In genomic region chr17:61349350-61349749, GRCh38 we compare ENCODE assay signal across 17 cellular contexts. TPM values are rescaled to one million over a fixed set of nuclear protein-coding genes. Genes with fewer than 3 reads are reported as not detected.
DNase-seq lines count a peak whose midpoint lies in the region; ATAC-seq, FAIRE-seq and TF ChIP-seq lines count a peak whose summit lies in the region.
"Had no signal": no experiment of that assay in that cellular context is flagged by ENCODE, and none has a peak within 500 bp of the region (broad histone marks: within the 10 kb centered on the region; RNA-seq: fewer than 3 reads in every experiment).

No MANE protein-coding gene starts in this region.

- H3K36me3 ChIP-seq in pancreas = no peaks in the 10 kb centered on the region
- H3K36me3 ChIP-seq: prostate gland had no signal

- CTCF ChIA-PET in A549 (lab: Yijun Ruan, JAX) = interaction anchor here (0.8 to 1.6 kb wide), 7 partner anchors 10 to 340 kb away, joined by 3 to 4 read pairs (median 3); partner anchors contain the start of gene TBX2

- ATAC-seq in A549 (no peak), pancreas (no peak), foreskin keratinocyte (no peak)
- ATAC-seq in stimulated activated naive CD8-positive, alpha-beta T cell treated with anti-CD3 and anti-CD28 coated beads, Interleukin-15, amount 100 ng/mL, for 72 hours = no peak
- ATAC-seq: Panc1; stimulated activated naive CD8-positive, alpha-beta T cell treated with anti-CD3 and anti-CD28 coated beads, Interleukin-15, Interleukin-2, amounts not matched to agents 100 U/mL and 50 U/mL, for 24 hours had no signal

- WGBS in A549 (ENCODE audit: missing lambda C conversion rate) = 77% methylated on average over 3 of the region's 3 CpGs
- 87 to 93% methylated on average over 3 of the region's 3 CpGs for WGBS in pancreas, 2 donors

- no peak overlapping the region for H3K4me2 ChIP-seq in A549
- H3K4me2 ChIP-seq: hepatocyte had no signal

- no peaks in the 10 kb centered on the region for H3K27me3 Mint-ChIP-seq in stimulated activated naive CD8-positive, alpha-beta T cell treated with anti-CD3 and anti-CD28 coated beads, Interleukin-15, amount 100 ng/mL, for 72 hours
- H3K27me3 Mint-ChIP-seq: CD8-positive, alpha-beta memory T cell had no signal

- DNase-seq in A549 (ENCODE audit: low read depth in 1 of 2, low spot score in 1 of 2) = no peak
- peak; percentile 52 for DNase-seq in ELR (ENCODE audit: low read depth)
- peak; percentile 39 for DNase-seq in OCI-M1 (lab: John Stamatoyannopoulos, UW)
- no peak for DNase-seq in fibroblast of pulmonary artery (ENCODE audit: low read depth)
- DNase-seq in stimulated activated naive CD8-positive, alpha-beta T cell treated with anti-CD3 and anti-CD28 coated beads, Interleukin-15, amount 100 ng/mL, for 72 hours = no peak
- no peak for DNase-seq in HuH-7.5 (ENCODE audit: low spot score)
- no peak for DNase-seq in pancreas
- DNase-seq in foreskin keratinocyte = no peak
- DNase-seq: activated CD8-positive, alpha-beta memory T cell treated with anti-CD3 and anti-CD28 coated beads, Interleukin-2, amount 50 U/mL, for 48 hours; CD8-positive, alpha-beta memory T cell; mesendoderm; stimulated activated CD4-positive, alpha-beta T cell treated with anti-CD3 and anti-CD28 coated beads, Interleukin-4, amount 100 ng/mL, for 1 hour; stimulated activated naive CD8-positive, alpha-beta T cell treated with anti-CD3 and anti-CD28 coated beads, Interleukin-15, Interleukin-2, amounts not matched to agents 100 U/mL and 50 U/mL, for 24 hours; T-helper 9 cell had no signal

- POLR2A ChIA-PET in A549 (lab: Yijun Ruan, JAX) = no interaction called here

- H3K27me3 ChIP-seq in pancreas (no peaks in the 10 kb centered on the region), foreskin keratinocyte (no peaks in the 10 kb centered on the region)
- H3K27me3 ChIP-seq: hepatocyte had no signal

- no peak overlapping the region for H3K4me3 ChIP-seq in A549
- H3K4me3 ChIP-seq in fibroblast of pulmonary artery (replicated peaks; ENCODE audit: low read depth, low read length) = no peak overlapping the region
- H3K4me3 ChIP-seq in pancreas = no peak overlapping the region
- H3K4me3 ChIP-seq: hepatocyte, prostate gland had no signal

- TF ChIP-seq RAD21 in A549 (conservative IDR thresholded peaks at IDR 0.05 in 1 of 2, IDR thresholded peaks at IDR 0.05 in 1 of 2) = peak in 1 of 2 experiments; percentile 54; a peak in 3 of 5 replicates

- TF ChIP-seq CTCF in A549 (IDR thresholded peaks at IDR 0.05) = peak; percentile 23; the same call in 1 of the 3 replicates
- TF ChIP-seq CTCF in fibroblast of pulmonary artery (IDR thresholded peaks at IDR 0.05; ENCODE audit: low read length, missing control alignments) = peak; percentile 32
- no peak for TF ChIP-seq CTCF in pancreas (IDR thresholded peaks at IDR 0.05)
- no peak for TF ChIP-seq CTCF in foreskin keratinocyte (conservative IDR thresholded peaks at IDR 0.05)

- no peaks in the 10 kb centered on the region for H3K9me3 ChIP-seq in A549
- H3K9me3 ChIP-seq in pancreas = no peaks in the 10 kb centered on the region
- H3K9me3 ChIP-seq: prostate gland had no signal

- H3K4me1 ChIP-seq in A549 = peaks cover 9% of the 10 kb centered on the region
- no peaks in the 10 kb centered on the region for H3K4me1 ChIP-seq in pancreas
- no peaks in the 10 kb centered on the region for H3K4me1 ChIP-seq in foreskin keratinocyte

- H3K27ac ChIP-seq in A549 = no peak overlapping the region
- no peak overlapping the region for H3K27ac ChIP-seq in pancreas
- no peak overlapping the region for H3K27ac ChIP-seq in foreskin keratinocyte
- H3K27ac ChIP-seq: hepatocyte, prostate gland had no signal

- no peaks in the 10 kb centered on the region for H3K9me3 Mint-ChIP-seq in stimulated activated naive CD8-positive, alpha-beta T cell treated with anti-CD3 and anti-CD28 coated beads, Interleukin-15, amount 100 ng/mL, for 72 hours
- H3K9me3 Mint-ChIP-seq: CD8-positive, alpha-beta memory T cell had no signal

- FAIRE-seq in A549 (lab: Jason Lieb, UNC) (peak; percentile 39), pancreas (lab: Jason Lieb, UNC) (no peak)

- H3K4me3 Mint-ChIP-seq in stimulated activated naive CD8-positive, alpha-beta T cell treated with anti-CD3 and anti-CD28 coated beads, Interleukin-15, amount 100 ng/mL, for 72 hours = no peak overlapping the region
- H3K4me3 Mint-ChIP-seq: CD8-positive, alpha-beta memory T cell had no signal

- intact Hi-C loops in pancreas (cut with DNase I) = no loop called here

- no peak for TF ChIP-seq POLR2A in A549 (IDR thresholded peaks at IDR 0.05; ENCODE audit: low read length)

- TF ChIP-seq EP300 in A549 (IDR thresholded peaks at IDR 0.05) = no peak

- H3K4me1 Mint-ChIP-seq in stimulated activated naive CD8-positive, alpha-beta T cell treated with anti-CD3 and anti-CD28 coated beads, Interleukin-15, amount 100 ng/mL, for 72 hours = no peaks in the 10 kb centered on the region
- H3K4me1 Mint-ChIP-seq: CD8-positive, alpha-beta memory T cell had no signal

- H3K27ac Mint-ChIP-seq in stimulated activated naive CD8-positive, alpha-beta T cell treated with anti-CD3 and anti-CD28 coated beads, Interleukin-15, amount 100 ng/mL, for 72 hours = no peak overlapping the region
- H3K27ac Mint-ChIP-seq: CD8-positive, alpha-beta memory T cell had no signal

TF ChIP-seq in A549, 52 proteins besides CTCF, POLR2A, EP300 and RAD21:
- TF ChIP-seq SMC3 (IDR thresholded peaks at IDR 0.05) = peak; percentile 28; the same call in 2 of the 3 replicates
- TF ChIP-seq MYC (IDR thresholded peaks at IDR 0.05; ENCODE audit: borderline replicate concordance, low read length) = no peak

RNA-seq across cellular contexts. Expression of gene TBX2, which starts 50.3 kb away (rescaled TPM):
- 0.69 and 0.71 TPM in 2 replicates for polyA plus RNA-seq in A549 (2011; rRNA removed)
- 2.7 and 3.9 TPM in 2 replicates for polyA plus RNA-seq in A549 (2012; cell fraction: cytosol; rRNA removed)
- polyA plus RNA-seq in A549 (2012; cell fraction: nucleus; rRNA removed) = 5.4 and 6.5 TPM in 2 replicates
- 2.0 to 2.3 TPM (median 2.2 TPM) in 3 replicates for polyA plus RNA-seq in A549 (2017; fragmentation: RNase III; extraction: RNeasy Plus Mini Kit Qiagen cat#74134 plus additional on column Dnase treatment)
- 1.7 and 1.8 TPM in 2 replicates for polyA minus RNA-seq in A549 (2011; rRNA and poly(A)+ RNA removed)
- total RNA-seq in pancreas = 1 to 10 TPM; 1.2 to 9.7 (median 2.3) TPM
- polyA plus RNA-seq in pancreas = 10 to 100 TPM in 1 of 2 donors, 1 to 10 TPM in 1; 5.9 to 12.1 TPM
- not detected in 2 replicates for total RNA-seq in foreskin keratinocyte
- not detected in 2 replicates for polyA plus RNA-seq in foreskin keratinocyte
- polyA plus RNA-seq: CD8-positive, alpha-beta memory T cell had no signal

Comparison
In these comparisons a context has a peak if more than half of its experiments do, and no peak if none do; other contexts are left out.
1. DNase-seq: peak in ELR (single experiment) and OCI-M1 (single experiment); none in A549 (0 of 2), fibroblast of pulmonary artery (single experiment), stimulated activated naive CD8-positive, alpha-beta T cell treated with anti-CD3 and anti-CD28 coated beads, Interleukin-15, amount 100 ng/mL, for 72 hours (0 of 2), HuH-7.5 (single experiment), pancreas (0 of 6) and foreskin keratinocyte (0 of 2).
2. CTCF ChIP-seq: peak in A549 (single experiment) and fibroblast of pulmonary artery (single experiment); none in pancreas (0 of 4) and foreskin keratinocyte (single experiment).